In genomic region chr17:62720126-62720850, GRCh38 we compare ENCODE assay signal across 8 cellular contexts.
DNase-seq lines count a peak whose midpoint lies in the region; ATAC-seq and TF ChIP-seq lines count a peak whose summit lies in the region.

No MANE protein-coding gene starts in this region.

- TF ChIP-seq POLR2A in vagina (IDR thresholded peaks at IDR 0.05), result no peak

- H3K36me3 ChIP-seq in H7 (replicated peaks; ENCODE audit: control insufficient read depth, insufficient read depth, low read length) (no peaks in the 10 kb centered on the region), vagina (no peaks in the 10 kb centered on the region)

- H3K9me3 ChIP-seq in vagina, result no peaks in the 10 kb centered on the region

- H3K27ac ChIP-seq in 22Rv1, result no peak overlapping the region
- no peak overlapping the region for H3K27ac ChIP-seq in vagina

- H3K4me3 ChIP-seq in fibroblast of villous mesenchyme (ENCODE audit: low read depth, low read length) (no peak overlapping the region), H7 (ENCODE audit: insufficient read depth, low read depth, low read length) (no peak overlapping the region), vagina (no peak overlapping the region)

- no peaks in the 10 kb centered on the region for H3K27me3 ChIP-seq in H7 (ENCODE audit: control insufficient read depth, insufficient read depth, low read length)
- H3K27me3 ChIP-seq in vagina, result no peaks in the 10 kb centered on the region

- ATAC-seq in GM18870 (IDR thresholded peaks at IDR 0.05; ENCODE audit: unreplicated experiment), result no peak

- intact Hi-C loops in vagina (cut with DNase I), result no loop called here

- TF ChIP-seq CTCF in 22Rv1 (IDR thresholded peaks at IDR 0.05) (peak; percentile 54), fibroblast of villous mesenchyme (IDR thresholded peaks at IDR 0.05; ENCODE audit: insufficient read depth, low read depth, low read length) (peak; percentile 34), vagina (IDR thresholded peaks at IDR 0.05) (no peak)

- DNase-seq in GDM1 (lab: John Stamatoyannopoulos, UW) (peak; percentile 15), NOMO-1 treated with dmso at 0.1 percent for 144 hours (lab: John Stamatoyannopoulos, UW; ENCODE audit: unreplicated experiment) (peak; percentile 34), fibroblast of villous mesenchyme (ENCODE audit: low read depth) (no peak), DMS114 treated with DMSO at 0.1 percent for 48 hours (lab: John Stamatoyannopoulos, UW; ENCODE audit: unreplicated experiment) (no peak), H7 (no peak), vagina (ENCODE audit: extremely low spot score in 2 of 2) (no peak)

- H3K4me1 ChIP-seq in vagina, result no peaks in the 10 kb centered on the region

Comparison
In these comparisons a context has a peak if more than half of its experiments do, and no peak if none do; other contexts are left out.
1. CTCF ChIP-seq: peak in 22Rv1 (single experiment) and fibroblast of villous mesenchyme (single experiment); none in vagina (0 of 3).
2. DNase-seq: peak in GDM1 (single experiment) and NOMO-1 treated with dmso at 0.1 percent for 144 hours (single experiment); none in fibroblast of villous mesenchyme (single experiment), DMS114 treated with DMSO at 0.1 percent for 48 hours (single experiment), H7 (single experiment) and vagina (0 of 2).